13 cellular contexts compared by ENCODE assay signal in the genomic region with DNA sequence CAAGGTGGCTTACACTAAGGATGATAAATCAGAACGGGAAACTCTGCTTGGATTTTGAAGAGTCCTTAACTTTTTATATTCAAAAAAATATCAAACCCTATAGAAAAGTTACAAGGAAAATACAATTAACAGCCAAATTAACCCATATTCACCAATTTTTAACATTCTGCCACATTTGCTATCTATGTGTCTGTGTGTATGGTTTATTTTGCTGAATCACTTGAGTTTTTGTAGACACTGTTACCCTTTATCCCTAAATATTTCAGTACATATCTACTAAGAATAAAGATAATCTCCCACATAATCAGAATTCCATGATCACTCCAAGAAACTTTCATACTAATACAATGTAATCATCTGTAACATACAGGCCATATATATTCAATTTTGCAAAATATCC. TPM values are rescaled to one million over a fixed set of nuclear protein-coding genes. Genes with fewer than 3 reads are reported as not detected.
DNase-seq lines count a peak whose midpoint lies in the region; ATAC-seq and TF ChIP-seq lines count a peak whose summit lies in the region.
"Had no signal": no experiment of that assay in that cellular context is flagged by ENCODE, and none has a peak within 500 bp of the region (broad histone marks: within the 10 kb centered on the region; RNA-seq: fewer than 3 reads in every experiment).

No MANE protein-coding gene starts in this region.

- H3K27me3 Mint-ChIP-seq in MCF 10A (ENCODE audit: insufficient read depth, unreplicated experiment): no peaks in the 10 kb centered on the region
- H3K27me3 Mint-ChIP-seq in activated B cell treated with CpG ODN at 0.5 μM for 24 hours: no peaks in the 10 kb centered on the region
- H3K27me3 Mint-ChIP-seq: activated CD4-positive, alpha-beta T cell treated with anti-CD3 and anti-CD28 coated beads for 36 hours had no signal

- in situ Hi-C loops in mammary epithelial cell (cut with MboI; ENCODE audit: low sequenced_read_pairs in 2 of 2): no loop called here

- 100% methylated on average over 1 of the region's 1 CpG for WGBS in mammary epithelial cell (ENCODE audit: low coverage, missing lambda C conversion rate)

- H3K27ac ChIP-seq in mammary epithelial cell (ENCODE audit: insufficient read depth, low read depth, low read length): no peak overlapping the region
- H3K27ac ChIP-seq in iPS-20b (ENCODE audit: low read length): no peak overlapping the region

- no peak for TF ChIP-seq CTCF in MCF 10A (IDR thresholded peaks at IDR 0.05; ENCODE audit: unreplicated experiment)
- TF ChIP-seq CTCF in mammary epithelial cell (conservative IDR thresholded peaks at IDR 0.05 in 1 of 2, IDR thresholded peaks at IDR 0.05 in 1 of 2; ENCODE audit: extremely low read depth in 1 of 2, insufficient read depth in 1 of 2, low read depth in 1 of 2, low read length in 2 of 2): no peak
- no peak for TF ChIP-seq CTCF in activated B cell treated with CpG ODN at 0.5 μM for 24 hours (IDR thresholded peaks at IDR 0.05)

- ATAC-seq in activated B cell treated with CpG ODN at 0.5 μM for 24 hours (ENCODE audit: low read depth) (no peak), GM18502 (IDR thresholded peaks at IDR 0.05; ENCODE audit: poor library complexity, unreplicated experiment) (no peak), HG02642 (IDR thresholded peaks at IDR 0.05; ENCODE audit: poor library complexity, unreplicated experiment) (no peak)

- BruUV-seq in MCF 10A (replicated peaks; lab: Mats Ljungman, UMichigan) (no TSS peak), mammary epithelial cell (replicated peaks; lab: Mats Ljungman, UMichigan) (no TSS peak)

- no peak overlapping the region for H3K4me2 ChIP-seq in mammary epithelial cell (ENCODE audit: insufficient read depth, low read depth, low read length)

- H3K36me3 Mint-ChIP-seq in MCF 10A (ENCODE audit: insufficient read depth, unreplicated experiment): peaks cover 6% of the 10 kb centered on the region
- peaks cover 9% of the 10 kb centered on the region for H3K36me3 Mint-ChIP-seq in activated B cell treated with CpG ODN at 0.5 μM for 24 hours (ENCODE audit: low read depth)

- no peaks in the 10 kb centered on the region for H3K27me3 ChIP-seq in mammary epithelial cell (ENCODE audit: insufficient read depth, low read length)
- H3K27me3 ChIP-seq in iPS-20b (ENCODE audit: insufficient read depth, low read length): peaks cover 15% of the 10 kb centered on the region
- H3K27me3 ChIP-seq: dorsolateral prefrontal cortex, MG63, spleen had no signal

- dilution Hi-C loops in mammary epithelial cell (cut with HindIII; ENCODE audit: low sequenced_read_pairs): no loop called here

- CTCF ChIA-PET in MCF 10A (lab: Yijun Ruan, JAX) (interaction anchor here (0.5 kb wide), 1 partner anchor 49 kb away, joined by 4 read pairs; no protein-coding TSS in a partner anchor), mammary epithelial cell (lab: Charles Lee; ENCODE audit: low non-redundant PET) (no interaction called here), activated B cell treated with CpG ODN at 0.5 μM for 24 hours (lab: Charles Lee) (no interaction called here)

- no peak for DNase-seq in MCF 10A (ENCODE audit: unreplicated experiment)
- DNase-seq in mammary epithelial cell: no peak
- DNase-seq in activated B cell treated with CpG ODN at 0.5 μM for 24 hours: no peak
- DNase-seq in stimulated activated CD4-positive, alpha-beta T cell treated with anti-CD3 and anti-CD28 coated beads, Interleukin-1b, Interleukin-23, amount 100 ng/mL, for 48 hours: no peak
- DNase-seq in middle frontal gyrus (ENCODE audit: extremely low spot score, low spot score): no peak
- DNase-seq: activated CD4-positive, alpha-beta T cell treated with anti-CD3 and anti-CD28 coated beads for 36 hours; GOT3; spleen had no signal

- H3K4me3 ChIP-seq in mammary epithelial cell (replicated peaks in 1 of 3; ENCODE audit: insufficient read depth in 1 of 3, low read depth in 2 of 3, low read length in 3 of 3) (no peak overlapping the region), iPS-20b (ENCODE audit: low read length) (peak overlapping the region; percentile 75; the same call in 1 of the 2 replicates)

- H3K27ac Mint-ChIP-seq in MCF 10A (ENCODE audit: low read depth, unreplicated experiment) (no peak overlapping the region), activated B cell treated with CpG ODN at 0.5 μM for 24 hours (peak overlapping the region; percentile 87)

- intact Hi-C loops in MCF 10A (cut with micrococcal nuclease) (no loop called here), mammary epithelial cell (cut with micrococcal nuclease) (no loop called here), activated B cell treated with CpG ODN at 0.5 μM for 24 hours (cut with micrococcal nuclease) (loop anchor here (10.0 kb wide), 1 partner anchor 55 kb away; no protein-coding TSS in a partner anchor)

- H3K4me3 Mint-ChIP-seq in MCF 10A (ENCODE audit: unreplicated experiment) (peak overlapping the region; percentile 82), activated B cell treated with CpG ODN at 0.5 μM for 24 hours (peak overlapping the region; percentile 91)

- POLR2A ChIA-PET in MCF 10A (lab: Yijun Ruan, JAX) (interaction anchor here (0.6 to 1.9 kb wide), 3 partner anchors 9 to 205 kb away, joined by 3 to 6 read pairs (median 5); no protein-coding TSS in a partner anchor), activated B cell treated with CpG ODN at 0.5 μM for 24 hours (lab: Charles Lee) (interaction anchor here (1.1 kb wide), 1 partner anchor 249 kb away, joined by 5 read pairs; no protein-coding TSS in a partner anchor)

- H3K9ac ChIP-seq in mammary epithelial cell (ENCODE audit: insufficient read depth, low read length) (no peak overlapping the region), iPS-20b (ENCODE audit: low read depth, low read length) (no peak overlapping the region)

- H3K36me3 ChIP-seq in mammary epithelial cell (ENCODE audit: insufficient read depth, low read length) (no peaks in the 10 kb centered on the region), iPS-20b (ENCODE audit: insufficient read depth, low read depth, low read length) (no peaks in the 10 kb centered on the region; the same call in 1 of the 2 replicates)
- H3K36me3 ChIP-seq: MG63, spleen had no signal

- H3K4me1 ChIP-seq in mammary epithelial cell (ENCODE audit: insufficient read depth, low read length) (peaks cover 10% of the 10 kb centered on the region), iPS-20b (ENCODE audit: insufficient read depth, low read length) (no peaks in the 10 kb centered on the region)

- H2AFZ ChIP-seq in mammary epithelial cell (ENCODE audit: low read depth, low read length): no peak overlapping the region

- no peaks in the 10 kb centered on the region for H4K20me1 ChIP-seq in mammary epithelial cell (ENCODE audit: insufficient read depth, low read length)

- H3K4me1 Mint-ChIP-seq in MCF 10A (ENCODE audit: insufficient read depth, unreplicated experiment) (no peaks in the 10 kb centered on the region), activated B cell treated with CpG ODN at 0.5 μM for 24 hours (peaks cover 20% of the 10 kb centered on the region)

- H3K9me3 ChIP-seq in mammary epithelial cell (replicated peaks; ENCODE audit: insufficient read depth, low read length) (no peaks in the 10 kb centered on the region), iPS-20b (ENCODE audit: insufficient read depth, low read depth, low read length) (no peaks in the 10 kb centered on the region)
- H3K9me3 ChIP-seq: MG63, spleen had no signal

- H3K9me3 Mint-ChIP-seq in MCF 10A (ENCODE audit: unreplicated experiment) (no peaks in the 10 kb centered on the region), activated B cell treated with CpG ODN at 0.5 μM for 24 hours (no peaks in the 10 kb centered on the region)

- peaks cover 32% of the 10 kb centered on the region for H3K79me2 ChIP-seq in mammary epithelial cell (ENCODE audit: insufficient read depth, low read length)

RNA-seq across cellular contexts. Expression of gene SRPK2, which starts 1.2 kb away (rescaled TPM):
- total RNA-seq in MCF 10A (2022) (54.4 and 60.8 TPM in 2 replicates), mammary epithelial cell (10 to 100 TPM; 73.1 to 96.4 TPM), activated B cell treated with CpG ODN at 0.5 μM for 24 hours (52.2 and 59.2 TPM in 2 replicates)
- polyA plus RNA-seq in mammary epithelial cell: 17.1 TPM
- polyA minus RNA-seq in mammary epithelial cell: 43.8 TPM
